ENCODE assay signal across 1 cellular context in genomic region chr5:95826949-95827595, GRCh38.
TF ChIP-seq lines count a peak whose summit lies in the region.

No MANE protein-coding gene starts in this region.

TF ChIP-seq in liver, 16 proteins besides CTCF, POLR2A, EP300 and RAD21 (continued from another document):
- TF ChIP-seq, protein P1, sequence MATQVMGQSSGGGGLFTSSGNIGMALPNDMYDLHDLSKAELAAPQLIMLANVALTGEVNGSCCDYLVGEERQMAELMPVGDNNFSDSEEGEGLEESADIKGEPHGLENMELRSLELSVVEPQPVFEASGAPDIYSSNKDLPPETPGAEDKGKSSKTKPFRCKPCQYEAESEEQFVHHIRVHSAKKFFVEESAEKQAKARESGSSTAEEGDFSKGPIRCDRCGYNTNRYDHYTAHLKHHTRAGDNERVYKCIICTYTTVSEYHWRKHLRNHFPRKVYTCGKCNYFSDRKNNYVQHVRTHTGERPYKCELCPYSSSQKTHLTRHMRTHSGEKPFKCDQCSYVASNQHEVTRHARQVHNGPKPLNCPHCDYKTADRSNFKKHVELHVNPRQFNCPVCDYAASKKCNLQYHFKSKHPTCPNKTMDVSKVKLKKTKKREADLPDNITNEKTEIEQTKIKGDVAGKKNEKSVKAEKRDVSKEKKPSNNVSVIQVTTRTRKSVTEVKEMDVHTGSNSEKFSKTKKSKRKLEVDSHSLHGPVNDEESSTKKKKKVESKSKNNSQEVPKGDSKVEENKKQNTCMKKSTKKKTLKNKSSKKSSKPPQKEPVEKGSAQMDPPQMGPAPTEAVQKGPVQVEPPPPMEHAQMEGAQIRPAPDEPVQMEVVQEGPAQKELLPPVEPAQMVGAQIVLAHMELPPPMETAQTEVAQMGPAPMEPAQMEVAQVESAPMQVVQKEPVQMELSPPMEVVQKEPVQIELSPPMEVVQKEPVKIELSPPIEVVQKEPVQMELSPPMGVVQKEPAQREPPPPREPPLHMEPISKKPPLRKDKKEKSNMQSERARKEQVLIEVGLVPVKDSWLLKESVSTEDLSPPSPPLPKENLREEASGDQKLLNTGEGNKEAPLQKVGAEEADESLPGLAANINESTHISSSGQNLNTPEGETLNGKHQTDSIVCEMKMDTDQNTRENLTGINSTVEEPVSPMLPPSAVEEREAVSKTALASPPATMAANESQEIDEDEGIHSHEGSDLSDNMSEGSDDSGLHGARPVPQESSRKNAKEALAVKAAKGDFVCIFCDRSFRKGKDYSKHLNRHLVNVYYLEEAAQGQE (IDR thresholded peaks at IDR 0.05): peak; percentile 93
- peak; percentile 81 for TF ChIP-seq FOXA1 (IDR thresholded peaks at IDR 0.05)
- TF ChIP-seq FOXA2 (IDR thresholded peaks at IDR 0.05): peak; percentile 58
- TF ChIP-seq YY1 (IDR thresholded peaks at IDR 0.05): peak; percentile 87
- TF ChIP-seq ZBTB33 (IDR thresholded peaks at IDR 0.05): peak; percentile 93
- TF ChIP-seq HNF4G (IDR thresholded peaks at IDR 0.05): peak; percentile 99
- peak in 1 of 2 donors; percentile 94 for TF ChIP-seq EGR1 (IDR thresholded peaks at IDR 0.05; ENCODE audit: low read depth in 2 of 2)
- TF ChIP-seq JUND (IDR thresholded peaks at IDR 0.05): peak; percentile 95 to 97
- TF ChIP-seq ATF3 (IDR thresholded peaks at IDR 0.05): peak; percentile 97
- TF ChIP-seq TAF1 (conservative IDR thresholded peaks at IDR 0.05): peak; percentile 58
- TF ChIP-seq GABPA (IDR thresholded peaks at IDR 0.05 in 1 of 2, conservative IDR thresholded peaks at IDR 0.05 in 1 of 2): peak in 1 of 2 donors; percentile 72
- TF ChIP-seq, protein P2, sequence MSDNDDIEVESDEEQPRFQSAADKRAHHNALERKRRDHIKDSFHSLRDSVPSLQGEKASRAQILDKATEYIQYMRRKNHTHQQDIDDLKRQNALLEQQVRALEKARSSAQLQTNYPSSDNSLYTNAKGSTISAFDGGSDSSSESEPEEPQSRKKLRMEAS (IDR thresholded peaks at IDR 0.05): peak; percentile 100
- TF ChIP-seq SP1 (IDR thresholded peaks at IDR 0.05): peak; percentile 98
- TF ChIP-seq HNF4A (conservative IDR thresholded peaks at IDR 0.05): peak; percentile 99 to 100
- TF ChIP-seq RXRA (IDR thresholded peaks at IDR 0.05): peak; percentile 91 to 94
